ENCODE assay signal across 8 cellular contexts in genomic region chr12:62232143-62232729, GRCh38.
"Had no signal": no experiment of that assay in that cellular context is flagged by ENCODE, and none has a peak within 500 bp of the region (broad histone marks: within the 10 kb centered on the region; RNA-seq: fewer than 3 reads in every experiment).

No MANE protein-coding gene starts in this region.

- H3K9me3 ChIP-seq: HAP-1 had no signal

- H3K27ac ChIP-seq: GM23248, HL-60 had no signal

- H3K4me1 ChIP-seq: HAP-1 had no signal

- H3K36me3 ChIP-seq: HAP-1 had no signal

- DNase-seq: GM23248, GOT3, H7, KG1 had no signal

- ATAC-seq: HCT116, HepG2 had no signal

- H3K4me3 ChIP-seq: GM23248, HAP-1 had no signal
